8 cellular contexts compared by ENCODE assay signal in the genomic region with DNA sequence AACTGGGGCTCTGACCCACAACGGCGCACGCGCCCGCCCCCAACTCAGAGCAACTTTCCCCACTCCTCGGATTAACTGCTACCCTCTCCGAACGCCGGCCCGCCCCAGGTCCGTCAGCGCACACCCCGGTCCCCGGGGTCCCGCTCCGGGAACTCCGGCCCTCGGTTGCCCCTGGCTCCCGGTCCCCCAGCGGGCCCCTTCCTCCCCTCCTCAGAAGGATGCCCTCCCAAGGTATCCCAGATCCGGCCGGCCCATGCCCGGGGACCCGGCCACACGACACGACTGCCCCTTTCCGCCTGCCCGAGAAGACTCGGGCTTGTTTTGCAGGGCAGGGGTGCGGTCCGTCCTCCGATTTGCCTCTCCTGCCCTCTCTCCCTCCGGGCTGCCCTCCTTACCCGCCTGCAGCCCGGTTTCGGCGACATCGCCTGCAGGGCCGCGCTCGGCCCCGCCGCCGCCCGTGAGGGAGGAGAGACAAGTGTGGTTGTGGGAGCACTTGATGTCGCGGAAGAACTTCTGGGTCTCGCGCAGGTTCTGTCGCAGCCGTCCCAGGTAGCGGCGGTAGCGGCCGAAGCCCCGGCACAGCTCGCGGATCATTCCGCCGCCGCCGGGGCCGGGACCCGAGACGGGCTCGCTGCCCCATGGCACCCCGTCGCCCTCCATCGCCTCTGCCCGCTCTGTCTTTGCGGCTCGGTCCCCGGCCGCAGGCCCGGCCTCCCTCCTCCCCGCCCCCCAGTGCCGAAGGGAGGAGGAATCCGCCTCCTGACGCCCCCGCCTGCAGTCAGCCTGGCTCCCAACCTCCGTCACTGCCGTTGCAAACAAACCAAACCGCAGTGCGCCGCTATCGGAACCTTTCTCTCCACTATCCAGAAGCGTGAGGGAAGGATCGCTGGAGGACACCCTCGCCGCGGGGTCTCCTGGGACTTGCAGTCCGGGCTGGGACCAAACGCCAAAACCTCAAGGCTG.
DNase-seq lines count a peak whose midpoint lies in the region; ATAC-seq lines count a peak whose summit lies in the region.

A gene with protein sequence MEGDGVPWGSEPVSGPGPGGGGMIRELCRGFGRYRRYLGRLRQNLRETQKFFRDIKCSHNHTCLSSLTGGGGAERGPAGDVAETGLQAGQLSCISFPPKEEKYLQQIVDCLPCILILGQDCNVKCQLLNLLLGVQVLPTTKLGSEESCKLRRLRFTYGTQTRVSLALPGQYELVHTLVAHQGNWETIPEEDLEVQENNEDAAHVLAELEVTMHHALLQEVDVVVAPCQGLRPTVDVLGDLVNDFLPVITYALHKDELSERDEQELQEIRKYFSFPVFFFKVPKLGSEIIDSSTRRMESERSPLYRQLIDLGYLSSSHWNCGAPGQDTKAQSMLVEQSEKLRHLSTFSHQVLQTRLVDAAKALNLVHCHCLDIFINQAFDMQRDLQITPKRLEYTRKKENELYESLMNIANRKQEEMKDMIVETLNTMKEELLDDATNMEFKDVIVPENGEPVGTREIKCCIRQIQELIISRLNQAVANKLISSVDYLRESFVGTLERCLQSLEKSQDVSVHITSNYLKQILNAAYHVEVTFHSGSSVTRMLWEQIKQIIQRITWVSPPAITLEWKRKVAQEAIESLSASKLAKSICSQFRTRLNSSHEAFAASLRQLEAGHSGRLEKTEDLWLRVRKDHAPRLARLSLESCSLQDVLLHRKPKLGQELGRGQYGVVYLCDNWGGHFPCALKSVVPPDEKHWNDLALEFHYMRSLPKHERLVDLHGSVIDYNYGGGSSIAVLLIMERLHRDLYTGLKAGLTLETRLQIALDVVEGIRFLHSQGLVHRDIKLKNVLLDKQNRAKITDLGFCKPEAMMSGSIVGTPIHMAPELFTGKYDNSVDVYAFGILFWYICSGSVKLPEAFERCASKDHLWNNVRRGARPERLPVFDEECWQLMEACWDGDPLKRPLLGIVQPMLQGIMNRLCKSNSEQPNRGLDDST (minus strand): TSS at position 827 of the 963 bp plus-strand sequence. CDS start 167 bp downstream, at position 660.

- peak; percentile 86 for ATAC-seq in GM21515 (IDR thresholded peaks at IDR 0.05; ENCODE audit: unreplicated experiment)

- DNase-seq in D341Med (ENCODE audit: low spot score) (peak; percentile 96), HuH-7.5 (ENCODE audit: low spot score) (peak; percentile 70), OCI-M1 (lab: John Stamatoyannopoulos, UW) (peak; percentile 99), activated T-cell treated with anti-CD3 and anti-CD28 coated beads for 24 hours (ENCODE audit: low read depth) (peak; percentile 90), epidermal melanocyte (ENCODE audit: insufficient read length, low spot score) (peak; percentile 84), middle frontal gyrus (ENCODE audit: extremely low spot score, low spot score) (peak; percentile 95)
- DNase-seq in stimulated activated CD8-positive, alpha-beta memory T cell treated with anti-CD3 and anti-CD28 coated beads, Interleukin-2, amount 100 ng/mL, for 1 hour (ENCODE audit: low read depth in 2 of 2), result peak; percentile 83 to 84

Comparison
In these comparisons a context has a peak if more than half of its experiments do, and no peak if none do; other contexts are left out.
1. Peak in every context shown above with its lines: DNase-seq and ATAC-seq.